In the genomic region with DNA sequence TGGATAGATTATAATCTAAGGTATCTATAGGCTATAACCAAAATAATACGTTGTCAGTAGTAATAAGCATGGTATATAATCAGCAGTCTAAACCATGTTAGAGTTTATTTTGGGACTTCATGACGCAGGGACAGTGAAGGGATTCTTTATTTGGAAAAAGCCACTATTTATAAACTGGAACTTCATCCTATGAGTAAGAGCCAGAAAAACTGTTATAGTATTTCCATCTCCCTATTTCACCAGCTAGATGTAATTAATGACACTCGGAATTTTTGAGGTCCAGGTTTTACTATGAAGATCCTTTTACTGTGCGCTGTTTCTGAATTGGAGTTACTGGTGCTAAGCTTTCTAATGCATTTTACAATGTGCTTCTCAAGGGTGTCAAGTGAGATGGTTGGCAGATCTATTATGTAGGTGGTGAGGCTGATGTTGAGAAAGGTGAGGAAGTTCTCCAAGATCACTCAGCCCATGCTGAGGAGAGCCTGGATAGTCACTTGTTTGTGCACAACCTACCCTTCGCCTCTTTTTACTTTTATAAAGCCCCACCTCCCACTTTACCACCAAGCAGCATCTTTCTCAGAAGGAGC, we compare ENCODE assay signal across 18 cellular contexts.
DNase-seq lines count a peak whose midpoint lies in the region; ATAC-seq and TF ChIP-seq lines count a peak whose summit lies in the region.
"Had no signal": no experiment of that assay in that cellular context is flagged by ENCODE, and none has a peak within 500 bp of the region (broad histone marks: within the 10 kb centered on the region; RNA-seq: fewer than 3 reads in every experiment).

No MANE protein-coding gene starts in this region.

- H4K20me1 ChIP-seq in hepatocyte (ENCODE audit: insufficient read depth, poor library complexity, severe bottlenecking) = no peaks in the 10 kb centered on the region

- peaks cover 50% of the 10 kb centered on the region for H3K4me1 Mint-ChIP-seq in T-helper 17 cell
- peaks cover 23 to 26% of the 10 kb centered on the region in 2 donors for H3K4me1 Mint-ChIP-seq in natural killer cell treated with Interleukin-12 subunit alpha and Interleukin-12 subunit beta and Interleukin-15 and Interleukin-18, amount 100 ng/mL, for 72 hours (ENCODE audit: low read depth in 2 of 2)

- H3K4me3 Mint-ChIP-seq in T-helper 17 cell = no peak overlapping the region
- H3K4me3 Mint-ChIP-seq in natural killer cell treated with Interleukin-12 subunit alpha and Interleukin-12 subunit beta and Interleukin-15 and Interleukin-18, amount 100 ng/mL, for 72 hours = no peak overlapping the region
- H3K4me3 Mint-ChIP-seq: activated CD4-positive, alpha-beta memory T cell treated with anti-CD3 and anti-CD28 coated beads, Interleukin-2, amount 10 ng/mL, durations not matched to agents 7 days and 5 days had no signal

- peaks cover 28% of the 10 kb centered on the region for H3K79me2 ChIP-seq in hepatocyte

- H3K27me3 Mint-ChIP-seq in T-helper 17 cell = no peaks in the 10 kb centered on the region
- H3K27me3 Mint-ChIP-seq in natural killer cell treated with Interleukin-12 subunit alpha and Interleukin-12 subunit beta and Interleukin-15 and Interleukin-18, amount 100 ng/mL, for 72 hours = no peaks in the 10 kb centered on the region
- H3K27me3 Mint-ChIP-seq: activated CD4-positive, alpha-beta memory T cell treated with anti-CD3 and anti-CD28 coated beads, Interleukin-2, amount 10 ng/mL, durations not matched to agents 7 days and 5 days had no signal

- whole genome bisulfite sequencing in hepatocyte (ENCODE audit: low lambda C conversion rate, missing lambda C conversion rate) = 77% methylated on average over 5 of the region's 5 CpGs
- 36 to 50% (median 36%) methylated on average over 5 of the region's 5 CpGs for WGBS in psoas muscle, 3 donors
- WGBS in aorta, 2 donors = 62% methylated on average over 5 of the region's 5 CpGs

- H3K4me3 ChIP-seq in hepatocyte (no peak overlapping the region), psoas muscle (no peak overlapping the region), aorta (ENCODE audit: low read length in 2 of 2) (no peak overlapping the region)
- H3K4me3 ChIP-seq: GM12878 had no signal

- TF ChIP-seq CTCF in hepatocyte (IDR thresholded peaks at IDR 0.05; ENCODE audit: poor library complexity) (no peak), psoas muscle (IDR thresholded peaks at IDR 0.05) (no peak)

- no peak overlapping the region for H3K4me2 ChIP-seq in hepatocyte

- ATAC-seq in T-helper 17 cell = no peak
- peak; percentile 73 to 89 (median 80) for ATAC-seq in psoas muscle
- no peak for ATAC-seq in natural killer cell treated with Interleukin-12 subunit alpha and Interleukin-12 subunit beta and Interleukin-15 and Interleukin-18, amount 100 ng/mL, for 72 hours
- no peak for ATAC-seq in aorta (ENCODE audit: low FRiP score)
- ATAC-seq: activated naive CD4-positive, alpha-beta T cell treated with anti-CD3 and anti-CD28 coated beads, Interleukin-2, amount 50 U/mL, for 72 hours; foreskin keratinocyte; GM12878; left lobe of liver had no signal

- no peaks in the 10 kb centered on the region for H3K36me3 ChIP-seq in hepatocyte (replicated peaks; ENCODE audit: insufficient read depth, low read depth)
- no peaks in the 10 kb centered on the region for H3K36me3 ChIP-seq in psoas muscle (ENCODE audit: insufficient read depth in 1 of 2, low read depth in 1 of 2)
- no peaks in the 10 kb centered on the region for H3K36me3 ChIP-seq in aorta (ENCODE audit: control insufficient read depth in 1 of 2, insufficient read depth in 2 of 2, low read length in 1 of 2)

- no peaks in the 10 kb centered on the region for H3K9me2 ChIP-seq in hepatocyte (replicated peaks; ENCODE audit: insufficient read depth)

- H3K27ac ChIP-seq in hepatocyte (peak overlapping the region; percentile 92), psoas muscle (peak overlapping the region; percentile 72), aorta (ENCODE audit: low read depth in 1 of 2, low read length in 2 of 2) (no peak overlapping the region)
- H3K27ac ChIP-seq: epithelial cell of prostate, foreskin keratinocyte had no signal

- peaks cover 4% of the 10 kb centered on the region for H3K36me3 Mint-ChIP-seq in T-helper 17 cell (ENCODE audit: low read depth)
- H3K36me3 Mint-ChIP-seq in natural killer cell treated with Interleukin-12 subunit alpha and Interleukin-12 subunit beta and Interleukin-15 and Interleukin-18, amount 100 ng/mL, for 72 hours = peaks cover 4% of the 10 kb centered on the region

- intact Hi-C loops in psoas muscle (cut with DNase I) = no loop called here
- intact Hi-C loops in aorta (cut with DNase I) = no loop called here

- peak overlapping the region; percentile 68 for H3K27ac Mint-ChIP-seq in T-helper 17 cell
- H3K27ac Mint-ChIP-seq in natural killer cell treated with Interleukin-12 subunit alpha and Interleukin-12 subunit beta and Interleukin-15 and Interleukin-18, amount 100 ng/mL, for 72 hours = no peak overlapping the region
- H3K27ac Mint-ChIP-seq: activated CD4-positive, alpha-beta memory T cell treated with anti-CD3 and anti-CD28 coated beads, Interleukin-2, amount 10 ng/mL, durations not matched to agents 7 days and 5 days had no signal

- DNase-seq in EH (ENCODE audit: low read depth) = peak; percentile 58
- DNase-seq in T-helper 17 cell = no peak
- DNase-seq in hepatocyte (ENCODE audit: low spot score) = no peak
- no peak for DNase-seq in psoas muscle
- no peak for DNase-seq in natural killer cell treated with Interleukin-12 subunit alpha and Interleukin-12 subunit beta and Interleukin-15 and Interleukin-18, amount 100 ng/mL, for 72 hours (ENCODE audit: low spot score)
- DNase-seq in aorta = no peak
- no peak for DNase-seq in NCI-H748 treated with DMSO at 0.1 percent for 48 hours (lab: John Stamatoyannopoulos, UW)
- DNase-seq: activated CD4-positive, alpha-beta memory T cell treated with anti-CD3 and anti-CD28 coated beads, Interleukin-2, amount 10 ng/mL, durations not matched to agents 7 days and 5 days; activated T-cell treated with anti-CD3 and anti-CD28 coated beads, Interleukin-2, amount 50 U/mL, for 1 hour; cortex of kidney; foreskin keratinocyte; GF-D8; NCI-H345 had no signal

- no peaks in the 10 kb centered on the region for H3K9me3 Mint-ChIP-seq in natural killer cell treated with Interleukin-12 subunit alpha and Interleukin-12 subunit beta and Interleukin-15 and Interleukin-18, amount 100 ng/mL, for 72 hours
- H3K9me3 Mint-ChIP-seq: activated CD4-positive, alpha-beta memory T cell treated with anti-CD3 and anti-CD28 coated beads, Interleukin-2, amount 10 ng/mL, durations not matched to agents 7 days and 5 days; activated naive CD4-positive, alpha-beta T cell treated with anti-CD3 and anti-CD28 coated beads, Interleukin-2, amount 50 U/mL, for 72 hours had no signal

- H3K4me1 ChIP-seq in hepatocyte (ENCODE audit: insufficient read depth) (peaks cover 40% of the 10 kb centered on the region), psoas muscle (peaks cover 65% of the 10 kb centered on the region), aorta (ENCODE audit: control insufficient read depth in 1 of 2, insufficient read depth in 2 of 2, low read length in 2 of 2) (peaks cover 2 to 8% of the 10 kb centered on the region in 2 donors)

- H3K27me3 ChIP-seq in hepatocyte (no peaks in the 10 kb centered on the region), psoas muscle (ENCODE audit: insufficient read depth in 3 of 3, low read length in 2 of 3) (no peaks in the 10 kb centered on the region), aorta (ENCODE audit: control insufficient read depth in 1 of 2, insufficient read depth in 2 of 2, low read length in 1 of 2) (no peaks in the 10 kb centered on the region)
- H3K27me3 ChIP-seq: foreskin keratinocyte had no signal

- H3K9me3 ChIP-seq in T-helper 17 cell (ENCODE audit: control insufficient read depth, low read length, poor library complexity, severe bottlenecking) = no peaks in the 10 kb centered on the region
- H3K9me3 ChIP-seq in hepatocyte (ENCODE audit: low read depth) = no peaks in the 10 kb centered on the region
- no peaks in the 10 kb centered on the region for H3K9me3 ChIP-seq in psoas muscle
- H3K9me3 ChIP-seq in aorta (ENCODE audit: control insufficient read depth, low read length) = no peaks in the 10 kb centered on the region

- H2AFZ ChIP-seq in hepatocyte = no peak overlapping the region
- H2AFZ ChIP-seq: parathyroid adenoma had no signal

Comparison
In these comparisons a context has a peak if more than half of its experiments do, and no peak if none do; other contexts are left out.
1. ATAC-seq: peak in psoas muscle (4 of 4); none in T-helper 17 cell (single experiment), natural killer cell treated with Interleukin-12 subunit alpha and Interleukin-12 subunit beta and Interleukin-15 and Interleukin-18, amount 100 ng/mL, for 72 hours (0 of 2) and aorta (single experiment).
2. H3K27ac ChIP-seq: peak in hepatocyte (single experiment) and psoas muscle (single experiment); none in aorta (0 of 2).